Comparison of ENCODE assay signal across 7 cellular contexts in genomic region chr10:123212640-123213039, GRCh38.
"Had no signal": no experiment of that assay in that cellular context is flagged by ENCODE, and none has a peak within 500 bp of the region (broad histone marks: within the 10 kb centered on the region; RNA-seq: fewer than 3 reads in every experiment).

No MANE protein-coding gene starts in this region.

- H3K4me3 Mint-ChIP-seq: HFFc6, IgD-negative memory B cell had no signal

- H3K27ac Mint-ChIP-seq: HFFc6, IgD-negative memory B cell had no signal

- H3K4me1 ChIP-seq: HAP-1 had no signal

- H3K36me3 ChIP-seq: HAP-1 had no signal

- H3K4me1 Mint-ChIP-seq: IgD-negative memory B cell had no signal

- H3K4me3 ChIP-seq: HAP-1 had no signal

- FAIRE-seq: HepG2 had no signal

- H3K9me3 ChIP-seq: HAP-1 had no signal

- DNase-seq: GOT3, HFFc6, KBM-7 had no signal

- ATAC-seq: HCT116, HepG2 had no signal

- H3K27me3 Mint-ChIP-seq: IgD-negative memory B cell had no signal
